1 cellular context compared by ENCODE assay signal in genomic region chr17:36849871-36850348, GRCh38.
TF ChIP-seq lines count a peak whose summit lies in the region.

No MANE protein-coding gene starts in this region.

TF ChIP-seq in K562, 482 proteins besides CTCF, POLR2A, EP300 and RAD21 (continued from another document and continues in another):
- no peak for TF ChIP-seq UBTF (IDR thresholded peaks at IDR 0.05; ENCODE audit: borderline replicate concordance in 1 of 2, low read depth in 2 of 2, low read length in 2 of 2)
- TF ChIP-seq ZNF436 (CRISPR knock-in tag; IDR thresholded peaks at IDR 0.05): no peak
- TF ChIP-seq TGIF2 (CRISPR knock-in tag; IDR thresholded peaks at IDR 0.05): no peak
- no peak for TF ChIP-seq GMEB1 (CRISPR knock-in tag; IDR thresholded peaks at IDR 0.05)
- no peak for TF ChIP-seq PTRF (tag; IDR thresholded peaks at IDR 0.05)
- no peak for TF ChIP-seq SPI1 (IDR thresholded peaks at IDR 0.05; ENCODE audit: borderline replicate concordance, low read depth, low read length)
- TF ChIP-seq ZNF586 (CRISPR knock-in tag; conservative IDR thresholded peaks at IDR 0.05): no peak
- no peak for TF ChIP-seq ZNF347 (CRISPR knock-in tag; IDR thresholded peaks at IDR 0.05; ENCODE audit: low read depth)
- TF ChIP-seq LEF1 (IDR thresholded peaks at IDR 0.05): peak; percentile 48; the same call in 1 of the 2 replicates
- TF ChIP-seq JUND (IDR thresholded peaks at IDR 0.05; ENCODE audit: borderline replicate concordance, low read depth, low read length): no peak
- 0 out of 3 replicates have a peak, but pooled peaks have one; percentile 28 for TF ChIP-seq JUND (tag; IDR thresholded peaks at IDR 0.05; ENCODE audit: borderline replicate concordance, low read depth, low read length)
- TF ChIP-seq SIX5 (IDR thresholded peaks at IDR 0.05; ENCODE audit: borderline replicate concordance in 1 of 2, insufficient read depth in 1 of 2, low read depth in 1 of 2, low read length in 2 of 2): no peak
- no peak for TF ChIP-seq CLOCK (CRISPR knock-in tag; IDR thresholded peaks at IDR 0.05; ENCODE audit: borderline replicate concordance)
- no peak for TF ChIP-seq FOXK1 (CRISPR knock-in tag; IDR thresholded peaks at IDR 0.05; ENCODE audit: borderline replicate concordance)
- TF ChIP-seq RBFOX2 (IDR thresholded peaks at IDR 0.05; ENCODE audit: low read depth, low read length): no peak
- TF ChIP-seq NR2C1 (IDR thresholded peaks at IDR 0.05): no peak
- TF ChIP-seq NR2C1 (tag; IDR thresholded peaks at IDR 0.05): no peak
- no peak for TF ChIP-seq PHTF2 (CRISPR knock-in tag; IDR thresholded peaks at IDR 0.05)
- TF ChIP-seq ZNF318 (IDR thresholded peaks at IDR 0.05; ENCODE audit: borderline replicate concordance in 1 of 2, low read depth in 1 of 2): peak in 1 of 2 experiments; percentile 29; a peak in 1 of 4 replicates
- no peak for TF ChIP-seq EWSR1 (IDR thresholded peaks at IDR 0.05; ENCODE audit: borderline replicate concordance, low read depth, partially characterized antibody)
- TF ChIP-seq HDAC6 (IDR thresholded peaks at IDR 0.05; ENCODE audit: low read depth, low read length): no peak
- no peak for TF ChIP-seq CHD4 (IDR thresholded peaks at IDR 0.05; ENCODE audit: insufficient read depth, insufficient replicate concordance, low read depth, low read length, poor library complexity, severe bottlenecking)
- TF ChIP-seq ETS1 (conservative IDR thresholded peaks at IDR 0.05; ENCODE audit: control insufficient read depth, low read depth, low read length): no peak
- TF ChIP-seq U2AF2 (optimal IDR thresholded peaks at IDR 0.05; ENCODE audit: low read depth, low read length): no peak
- TF ChIP-seq KLF13 (tag; IDR thresholded peaks at IDR 0.05; ENCODE audit: borderline replicate concordance, low read depth): no peak
- no peak for TF ChIP-seq SOX6 (IDR thresholded peaks at IDR 0.05)
- no peak for TF ChIP-seq MCM2 (IDR thresholded peaks at IDR 0.05; ENCODE audit: low read depth)
- no peak for TF ChIP-seq RAD51 (IDR thresholded peaks at IDR 0.05; ENCODE audit: borderline replicate concordance, low read depth)
- TF ChIP-seq FOXM1 (IDR thresholded peaks at IDR 0.05; ENCODE audit: low read depth): no peak
- no peak for TF ChIP-seq FOXM1 (CRISPR knock-in tag; IDR thresholded peaks at IDR 0.05; ENCODE audit: low read depth)
- no peak for TF ChIP-seq MAX (CRISPR knock-in tag; IDR thresholded peaks at IDR 0.05)
- no peak; the same call in 1 of the 2 replicates for TF ChIP-seq CBFA2T2 (conservative IDR thresholded peaks at IDR 0.05)
- no peak for TF ChIP-seq RFX1 (IDR thresholded peaks at IDR 0.05)
- no peak for TF ChIP-seq TEAD2 (tag; IDR thresholded peaks at IDR 0.05)
- TF ChIP-seq CUX1 (CRISPR knock-in tag; IDR thresholded peaks at IDR 0.05): no peak
- TF ChIP-seq SMC3 (conservative IDR thresholded peaks at IDR 0.05; ENCODE audit: insufficient read depth, low read depth, low read length): 0 out of 2 replicates have a peak, but pooled peaks have one; percentile 16
- TF ChIP-seq PCBP1 (IDR thresholded peaks at IDR 0.05; ENCODE audit: low read depth, low read length, poor library complexity, severe bottlenecking): no peak
- no peak for TF ChIP-seq SMARCA4 (IDR thresholded peaks at IDR 0.05)
- TF ChIP-seq U2AF1 (optimal IDR thresholded peaks at IDR 0.05; ENCODE audit: low read depth, low read length): no peak
